19 cellular contexts compared by ENCODE assay signal in genomic region chr12:24751181-24751580, GRCh38.
A peak's percentile ranks its signal among the peaks of the same experiment; 100 is the strongest.
DNase-seq lines count a peak whose midpoint lies in the region; FAIRE-seq and TF ChIP-seq lines count a peak whose summit lies in the region.
"Had no signal": no experiment of that assay in that cellular context is flagged by ENCODE, and none has a peak within 500 bp of the region (broad histone marks: within the 10 kb centered on the region; RNA-seq: fewer than 3 reads in every experiment).

No MANE protein-coding gene starts in this region.

- H3K36me3 ChIP-seq in OCI-LY3 (replicated peaks; ENCODE audit: low read depth, low read length) (no peaks in the 10 kb centered on the region), fibroblast of lung (ENCODE audit: control insufficient read depth, insufficient read depth, low read length) (no peaks in the 10 kb centered on the region)
- H3K36me3 ChIP-seq: MG63 had no signal

- H3K79me2 ChIP-seq in OCI-LY3 (ENCODE audit: low read length) (no peaks in the 10 kb centered on the region), fibroblast of lung (ENCODE audit: control insufficient read depth, insufficient read depth, low read length) (no peaks in the 10 kb centered on the region)

- H3K9ac ChIP-seq in OCI-LY3 (ENCODE audit: low read length) (no peak overlapping the region), fibroblast of lung (ENCODE audit: insufficient read depth, low read length) (no peak overlapping the region)

- H2AFZ ChIP-seq in OCI-LY3 (ENCODE audit: low read depth, low read length) (no peak overlapping the region), fibroblast of lung (ENCODE audit: low read length) (no peak overlapping the region)

- peak overlapping the region; percentile 12 for H3K27ac Mint-ChIP-seq in activated T-cell treated with anti-CD3 and anti-CD28 coated beads, Interleukin-2, amount 50 U/mL, for 24 hours

- H3K4me3 ChIP-seq in OCI-LY3 (ENCODE audit: low read length) = no peak overlapping the region
- H3K4me3 ChIP-seq in fibroblast of lung (replicated peaks in 1 of 4; ENCODE audit: control extremely low read depth in 1 of 4, insufficient read depth in 1 of 4, low read depth in 3 of 4, low read length in 4 of 4) = no peak overlapping the region
- H3K4me3 ChIP-seq: MG63 had no signal

- H3K4me1 Mint-ChIP-seq in activated T-cell treated with anti-CD3 and anti-CD28 coated beads, Interleukin-2, amount 50 U/mL, for 24 hours (ENCODE audit: low read depth) = peaks cover 44% of the 10 kb centered on the region

- H3K27me3 ChIP-seq in OCI-LY3 (ENCODE audit: low read depth, low read length) (no peaks in the 10 kb centered on the region; the same call in 1 of the 2 replicates), fibroblast of lung (ENCODE audit: control insufficient read depth, insufficient read depth, low read length) (no peaks in the 10 kb centered on the region)
- H3K27me3 ChIP-seq: MG63 had no signal

- H3K27ac ChIP-seq in OCI-LY3 (ENCODE audit: low read length) (no peak overlapping the region), fibroblast of lung (ENCODE audit: insufficient read depth, low read length) (no peak overlapping the region)

- H3K36me3 Mint-ChIP-seq in activated T-cell treated with anti-CD3 and anti-CD28 coated beads, Interleukin-2, amount 50 U/mL, for 24 hours (ENCODE audit: low read depth) = no peaks in the 10 kb centered on the region

- DNase-seq in activated T-cell treated with anti-CD3 and anti-CD28 coated beads, Interleukin-2, amount 50 U/mL, for 24 hours = no peak
- DNase-seq in activated T-cell treated with anti-CD3 and anti-CD28 coated beads for 4 hours = no peak
- DNase-seq in fibroblast of lung (ENCODE audit: low read depth in 2 of 2) = peak in 1 of 2 donors; percentile 47
- no peak for DNase-seq in stimulated activated CD4-positive, alpha-beta T cell treated with anti-CD3 and anti-CD28 coated beads, Interleukin-1b, Interleukin-23, amount 100 ng/mL, for 48 hours
- DNase-seq in GM12892 (ENCODE audit: insufficient read length) = no peak
- DNase-seq in NCI-H510A treated with DMSO at 0.1 percent for 48 hours (lab: John Stamatoyannopoulos, UW) = no peak
- DNase-seq: AML-193, Calu3, DMS79 treated with DMSO at 0.1 percent for 48 hours, GF-D8, GOT3, KG1, MG63, NCI-H1092 treated with DMSO at 0.1 percent for 48 hours, NCI-H1694 treated with DMSO at 0.1 percent for 48 hours, NCI-H446 treated with DMSO at 0.1 percent for 48 hours, NCI-H82, SHP77 treated with DMSO at 0.1 percent for 48 hours had no signal

- FAIRE-seq in GM12892 (lab: Jason Lieb, UNC) = no peak

- no peak for TF ChIP-seq POLR2A in GM12892 (IDR thresholded peaks at IDR 0.05; ENCODE audit: low read depth, low read length)

- peaks cover 5% of the 10 kb centered on the region for H3K27me3 Mint-ChIP-seq in activated T-cell treated with anti-CD3 and anti-CD28 coated beads, Interleukin-2, amount 50 U/mL, for 24 hours

- no peak overlapping the region for H3K4me3 Mint-ChIP-seq in activated T-cell treated with anti-CD3 and anti-CD28 coated beads, Interleukin-2, amount 50 U/mL, for 24 hours

- H3K9me3 ChIP-seq in OCI-LY3 (ENCODE audit: insufficient read depth, low read length) = no peaks in the 10 kb centered on the region
- no peaks in the 10 kb centered on the region for H3K9me3 ChIP-seq in fibroblast of lung (ENCODE audit: control insufficient read depth, insufficient read depth, low read depth, low read length)
- H3K9me3 ChIP-seq: MG63 had no signal

- no peaks in the 10 kb centered on the region for H4K20me1 ChIP-seq in OCI-LY3 (ENCODE audit: insufficient read depth, low read length)
- H4K20me1 ChIP-seq in fibroblast of lung (ENCODE audit: control insufficient read depth, extremely low read depth, insufficient read depth, low read length) = no peaks in the 10 kb centered on the region

- H3K4me2 ChIP-seq in OCI-LY3 (ENCODE audit: low read length) (peak overlapping the region; percentile 8; the same call in 1 of the 2 replicates), fibroblast of lung (ENCODE audit: extremely low read depth, insufficient read depth, low read length) (peak overlapping the region; percentile 10)

- H3K4me1 ChIP-seq in OCI-LY3 (ENCODE audit: low read length) = peaks cover 36% of the 10 kb centered on the region
- peaks cover 12% of the 10 kb centered on the region for H3K4me1 ChIP-seq in fibroblast of lung (ENCODE audit: control insufficient read depth, extremely low read depth, insufficient read depth, low read length)

- TF ChIP-seq CTCF in OCI-LY3 (IDR thresholded peaks at IDR 0.05; ENCODE audit: low read depth, low read length) (no peak), fibroblast of lung (conservative IDR thresholded peaks at IDR 0.05 in 1 of 2, IDR thresholded peaks at IDR 0.05 in 1 of 2; ENCODE audit: low read depth in 1 of 2, low read length in 2 of 2) (no peak)

- H3K9me3 Mint-ChIP-seq in activated T-cell treated with anti-CD3 and anti-CD28 coated beads, Interleukin-2, amount 50 U/mL, for 24 hours = no peaks in the 10 kb centered on the region
